ENCODE assay signal across 13 cellular contexts in genomic region chr10:26723016-26723415, GRCh38. TPM values are rescaled to one million over a fixed set of nuclear protein-coding genes. Genes with fewer than 3 reads are reported as not detected.
DNase-seq lines count a peak whose midpoint lies in the region; ATAC-seq lines count a peak whose summit lies in the region.
"Had no signal": no experiment of that assay in that cellular context is flagged by ENCODE, and none has a peak within 500 bp of the region (broad histone marks: within the 10 kb centered on the region; RNA-seq: fewer than 3 reads in every experiment).

No MANE protein-coding gene starts in this region.

- H3K4me1 Mint-ChIP-seq in activated CD4-positive, alpha-beta memory T cell treated with anti-CD3 and anti-CD28 coated beads, Interleukin-2, amount 10 ng/mL, durations not matched to agents 7 days and 5 days = peaks cover 36% of the 10 kb centered on the region
- H3K4me1 Mint-ChIP-seq in activated CD4-positive, alpha-beta memory T cell treated with anti-CD3 and anti-CD28 coated beads for 36 hours (ENCODE audit: low read depth) = peaks cover 10% of the 10 kb centered on the region
- peaks cover 11% of the 10 kb centered on the region for H3K4me1 Mint-ChIP-seq in activated naive CD8-positive, alpha-beta T cell (ENCODE audit: low read depth)
- peaks cover 3% of the 10 kb centered on the region for H3K4me1 Mint-ChIP-seq in activated naive CD8-positive, alpha-beta T cell treated with anti-CD3 and anti-CD28 coated beads for 36 hours
- H3K4me1 Mint-ChIP-seq: GM23338 had no signal

- intact Hi-C loops in activated CD4-positive, alpha-beta memory T cell treated with anti-CD3 and anti-CD28 coated beads for 36 hours (cut with micrococcal nuclease) = no loop called here

- H3K36me3 Mint-ChIP-seq in activated CD4-positive, alpha-beta memory T cell treated with anti-CD3 and anti-CD28 coated beads, Interleukin-2, amount 10 ng/mL, durations not matched to agents 7 days and 5 days (ENCODE audit: low read depth) = peaks cover 59% of the 10 kb centered on the region
- H3K36me3 Mint-ChIP-seq in activated CD4-positive, alpha-beta memory T cell treated with anti-CD3 and anti-CD28 coated beads for 36 hours = peaks cover 37% of the 10 kb centered on the region
- peaks cover 15% of the 10 kb centered on the region for H3K36me3 Mint-ChIP-seq in activated naive CD8-positive, alpha-beta T cell
- H3K36me3 Mint-ChIP-seq in activated naive CD8-positive, alpha-beta T cell treated with anti-CD3 and anti-CD28 coated beads for 36 hours = peaks cover 19% of the 10 kb centered on the region

- H3K27ac Mint-ChIP-seq in activated CD4-positive, alpha-beta memory T cell treated with anti-CD3 and anti-CD28 coated beads, Interleukin-2, amount 10 ng/mL, durations not matched to agents 7 days and 5 days = peak overlapping the region; percentile 75
- no peak overlapping the region for H3K27ac Mint-ChIP-seq in activated CD4-positive, alpha-beta memory T cell treated with anti-CD3 and anti-CD28 coated beads for 36 hours
- H3K27ac Mint-ChIP-seq in activated naive CD8-positive, alpha-beta T cell = peak overlapping the region; percentile 28
- no peak overlapping the region for H3K27ac Mint-ChIP-seq in activated naive CD8-positive, alpha-beta T cell treated with anti-CD3 and anti-CD28 coated beads for 36 hours
- H3K27ac Mint-ChIP-seq: CD4-positive, alpha-beta T cell; GM23338 had no signal

- ATAC-seq in esophagus mucosa = peak; percentile 28
- no peak for ATAC-seq in HG02852 (IDR thresholded peaks at IDR 0.05; ENCODE audit: unreplicated experiment)
- ATAC-seq in left lobe of liver = no peak
- ATAC-seq: GM23338 had no signal

- H3K4me3 Mint-ChIP-seq in activated CD4-positive, alpha-beta memory T cell treated with anti-CD3 and anti-CD28 coated beads, Interleukin-2, amount 10 ng/mL, durations not matched to agents 7 days and 5 days = no peak overlapping the region
- H3K4me3 Mint-ChIP-seq in activated CD4-positive, alpha-beta memory T cell treated with anti-CD3 and anti-CD28 coated beads for 36 hours = no peak overlapping the region
- H3K4me3 Mint-ChIP-seq in activated naive CD8-positive, alpha-beta T cell = no peak overlapping the region
- H3K4me3 Mint-ChIP-seq in activated naive CD8-positive, alpha-beta T cell treated with anti-CD3 and anti-CD28 coated beads for 36 hours = no peak overlapping the region
- H3K4me3 Mint-ChIP-seq: CD4-positive, alpha-beta T cell; GM23338 had no signal

- no peaks in the 10 kb centered on the region for H3K27me3 Mint-ChIP-seq in activated CD4-positive, alpha-beta memory T cell treated with anti-CD3 and anti-CD28 coated beads, Interleukin-2, amount 10 ng/mL, durations not matched to agents 7 days and 5 days
- H3K27me3 Mint-ChIP-seq in activated CD4-positive, alpha-beta memory T cell treated with anti-CD3 and anti-CD28 coated beads for 36 hours = no peaks in the 10 kb centered on the region
- no peaks in the 10 kb centered on the region for H3K27me3 Mint-ChIP-seq in activated naive CD8-positive, alpha-beta T cell
- H3K27me3 Mint-ChIP-seq in activated naive CD8-positive, alpha-beta T cell treated with anti-CD3 and anti-CD28 coated beads for 36 hours = no peaks in the 10 kb centered on the region
- H3K27me3 Mint-ChIP-seq: CD4-positive, alpha-beta T cell had no signal

- DNase-seq in activated CD4-positive, alpha-beta memory T cell treated with anti-CD3 and anti-CD28 coated beads, Interleukin-2, amount 10 ng/mL, durations not matched to agents 7 days and 5 days = no peak
- DNase-seq in activated CD4-positive, alpha-beta memory T cell treated with anti-CD3 and anti-CD28 coated beads for 36 hours = no peak
- no peak for DNase-seq in activated naive CD8-positive, alpha-beta T cell treated with anti-CD3 and anti-CD28 coated beads for 36 hours
- DNase-seq in retina (no peak), left lobe of liver (ENCODE audit: low spot score) (no peak)
- DNase-seq: ACHN; CD4-positive, alpha-beta T cell; DMS79; H7 had no signal

- POLR2A ChIA-PET in activated CD4-positive, alpha-beta memory T cell treated with anti-CD3 and anti-CD28 coated beads, Interleukin-2, amount 10 ng/mL, durations not matched to agents 7 days and 5 days (lab: Charles Lee) = interaction anchor here (0.9 to 2.4 kb wide), 3 partner anchors 17 to 138 kb away, joined by 3 to 9 read pairs (median 4); partner anchors contain the start of genes ABI1 and PDSS1
- POLR2A ChIA-PET in activated CD4-positive, alpha-beta memory T cell treated with anti-CD3 and anti-CD28 coated beads for 36 hours (lab: Charles Lee) = no interaction called here

- CTCF ChIA-PET in activated CD4-positive, alpha-beta memory T cell treated with anti-CD3 and anti-CD28 coated beads, Interleukin-2, amount 10 ng/mL, durations not matched to agents 7 days and 5 days (lab: Charles Lee) = interaction anchor here (0.6 to 1.9 kb wide), 7 partner anchors 11 to 637 kb away, joined by 3 to 9 read pairs (median 3); no protein-coding TSS in a partner anchor
- CTCF ChIA-PET in activated CD4-positive, alpha-beta memory T cell treated with anti-CD3 and anti-CD28 coated beads for 36 hours (lab: Charles Lee) = interaction anchor here (1.1 to 2.6 kb wide), 3 partner anchors 138 to 163 kb away, joined by 3 to 21 read pairs (median 4); partner anchors contain the start of gene ABI1

- no peaks in the 10 kb centered on the region for H3K9me3 Mint-ChIP-seq in activated CD4-positive, alpha-beta memory T cell treated with anti-CD3 and anti-CD28 coated beads, Interleukin-2, amount 10 ng/mL, durations not matched to agents 7 days and 5 days
- no peaks in the 10 kb centered on the region for H3K9me3 Mint-ChIP-seq in activated CD4-positive, alpha-beta memory T cell treated with anti-CD3 and anti-CD28 coated beads for 36 hours
- H3K9me3 Mint-ChIP-seq in activated naive CD8-positive, alpha-beta T cell (ENCODE audit: low read depth) = no peaks in the 10 kb centered on the region
- H3K9me3 Mint-ChIP-seq in activated naive CD8-positive, alpha-beta T cell treated with anti-CD3 and anti-CD28 coated beads for 36 hours = no peaks in the 10 kb centered on the region
- H3K9me3 Mint-ChIP-seq: CD4-positive, alpha-beta T cell; GM23338 had no signal

RNA-seq across cellular contexts. Expression of gene PDSS1, which starts 25.5 kb away (rescaled TPM):
- total RNA-seq in activated CD4-positive, alpha-beta memory T cell treated with anti-CD3 and anti-CD28 coated beads, Interleukin-2, amount 10 ng/mL, durations not matched to agents 7 days and 5 days = 10 to 100 TPM; 10.7 to 12.9 TPM
- 10 to 100 TPM; 12.9 to 15.4 TPM for total RNA-seq in activated CD4-positive, alpha-beta memory T cell treated with anti-CD3 and anti-CD28 coated beads for 36 hours
- total RNA-seq in activated naive CD8-positive, alpha-beta T cell treated with anti-CD3 and anti-CD28 coated beads for 36 hours = 10 to 100 TPM; 30.2 to 30.7 TPM
- 9.8 TPM for total RNA-seq in esophagus mucosa
- 4.3 TPM for total RNA-seq in left lobe of liver

Comparison
In these comparisons a context has a peak if more than half of its experiments do, and no peak if none do; other contexts are left out.
1. H3K27ac Mint-ChIP-seq: peak in activated CD4-positive, alpha-beta memory T cell treated with anti-CD3 and anti-CD28 coated beads, Interleukin-2, amount 10 ng/mL, durations not matched to agents 7 days and 5 days (single experiment) and activated naive CD8-positive, alpha-beta T cell (single experiment); none in activated CD4-positive, alpha-beta memory T cell treated with anti-CD3 and anti-CD28 coated beads for 36 hours (single experiment) and activated naive CD8-positive, alpha-beta T cell treated with anti-CD3 and anti-CD28 coated beads for 36 hours (single experiment).